In genomic region chr7:116526897-116527296, GRCh38 we compare ENCODE assay signal across 8 cellular contexts. TPM values are rescaled to one million over a fixed set of nuclear protein-coding genes. Genes with fewer than 3 reads are reported as not detected.
DNase-seq lines count a peak whose midpoint lies in the region; ATAC-seq and TF ChIP-seq lines count a peak whose summit lies in the region.

No MANE protein-coding gene starts in this region.

- DNase-seq in activated naive CD4-positive, alpha-beta T cell treated with anti-CD3 and anti-CD28 coated beads, Interleukin-2, amount 50 U/mL, for 72 hours (ENCODE audit: low spot score in 2 of 2) = no peak
- DNase-seq in lung microvascular endothelial cell (ENCODE audit: low read depth in 2 of 2) = peak; percentile 32 to 46
- no peak for DNase-seq in upper lobe of right lung
- DNase-seq in NK-92 treated with Interleukin-12 subunit alpha and Interleukin-12 subunit beta, amount 100 ng/mL, for 24 hours (lab: John Stamatoyannopoulos, UW) = no peak

- no peaks in the 10 kb centered on the region for H3K9me3 Mint-ChIP-seq in activated naive CD4-positive, alpha-beta T cell treated with anti-CD3 and anti-CD28 coated beads, Interleukin-2, amount 50 U/mL, for 24 hours
- no peaks in the 10 kb centered on the region for H3K9me3 Mint-ChIP-seq in activated naive CD4-positive, alpha-beta T cell treated with anti-CD3 and anti-CD28 coated beads, Interleukin-2, amount 50 U/mL, for 72 hours
- peaks cover 0 to 5% (median 0%) of the 10 kb centered on the region in 5 experiments for H3K9me3 Mint-ChIP-seq in brain

- intact Hi-C loops in upper lobe of right lung (cut with DNase I) = loop anchor here (10.0 kb wide), 2 partner anchors 48 to 262 kb away; no protein-coding TSS in a partner anchor

- no peaks in the 10 kb centered on the region for H3K27me3 ChIP-seq in upper lobe of right lung

- peaks cover 54% of the 10 kb centered on the region for H3K27me3 Mint-ChIP-seq in activated naive CD4-positive, alpha-beta T cell treated with anti-CD3 and anti-CD28 coated beads, Interleukin-2, amount 50 U/mL, for 24 hours
- peaks cover 82% of the 10 kb centered on the region for H3K27me3 Mint-ChIP-seq in brain

- peak overlapping the region; percentile 90 for H3K27ac ChIP-seq in upper lobe of right lung

- peaks cover 21% of the 10 kb centered on the region for H3K4me1 Mint-ChIP-seq in activated naive CD4-positive, alpha-beta T cell treated with anti-CD3 and anti-CD28 coated beads, Interleukin-2, amount 50 U/mL, for 24 hours
- H3K4me1 Mint-ChIP-seq in brain = peaks cover 39% of the 10 kb centered on the region

- no peak overlapping the region for H3K27ac Mint-ChIP-seq in activated naive CD4-positive, alpha-beta T cell treated with anti-CD3 and anti-CD28 coated beads, Interleukin-2, amount 50 U/mL, for 24 hours
- no peak overlapping the region for H3K27ac Mint-ChIP-seq in activated naive CD4-positive, alpha-beta T cell treated with anti-CD3 and anti-CD28 coated beads, Interleukin-2, amount 50 U/mL, for 72 hours
- peak overlapping the region in 1 of 5 experiments; percentile 90 for H3K27ac Mint-ChIP-seq in brain

- TF ChIP-seq CTCF in brain (conservative IDR thresholded peaks at IDR 0.05) (no peak), upper lobe of right lung (IDR thresholded peaks at IDR 0.05) (no peak)

- H3K4me1 ChIP-seq in upper lobe of right lung = peaks cover 11% of the 10 kb centered on the region

- H3K36me3 ChIP-seq in upper lobe of right lung = no peaks in the 10 kb centered on the region

- no peaks in the 10 kb centered on the region for H3K36me3 Mint-ChIP-seq in activated naive CD4-positive, alpha-beta T cell treated with anti-CD3 and anti-CD28 coated beads, Interleukin-2, amount 50 U/mL, for 24 hours
- H3K36me3 Mint-ChIP-seq in activated naive CD4-positive, alpha-beta T cell treated with anti-CD3 and anti-CD28 coated beads, Interleukin-2, amount 50 U/mL, for 72 hours = peaks cover 0 to 10% of the 10 kb centered on the region in 2 donors
- no peaks in the 10 kb centered on the region for H3K36me3 Mint-ChIP-seq in brain

- no peaks in the 10 kb centered on the region for H3K9me3 ChIP-seq in upper lobe of right lung

- ATAC-seq in activated naive CD4-positive, alpha-beta T cell treated with anti-CD3 and anti-CD28 coated beads, Interleukin-2, amount 50 U/mL, for 72 hours = no peak
- ATAC-seq in upper lobe of right lung = no peak
- ATAC-seq in HG02970 (IDR thresholded peaks at IDR 0.05; ENCODE audit: low FRiP score, unreplicated experiment) = no peak
- no peak for ATAC-seq in HG02938 (IDR thresholded peaks at IDR 0.05; ENCODE audit: unreplicated experiment)

- H3K4me3 ChIP-seq in upper lobe of right lung = peak overlapping the region; percentile 68

- peak overlapping the region; percentile 83 for H3K4me3 Mint-ChIP-seq in activated naive CD4-positive, alpha-beta T cell treated with anti-CD3 and anti-CD28 coated beads, Interleukin-2, amount 50 U/mL, for 24 hours
- peak overlapping the region; percentile 82 to 90 (median 88) for H3K4me3 Mint-ChIP-seq in brain

RNA-seq across cellular contexts. Expression of gene CAV1, which starts 2.1 kb away (rescaled TPM):
- not detected for total RNA-seq in activated naive CD4-positive, alpha-beta T cell treated with anti-CD3 and anti-CD28 coated beads, Interleukin-2, amount 50 U/mL, for 72 hours
- 7.7 TPM for polyA plus RNA-seq in brain (ENCODE audit: insufficient read depth, low read depth, low replicate concordance)
- total RNA-seq in lung microvascular endothelial cell (585 and 1,079 TPM in 2 replicates), upper lobe of right lung (695 TPM)

RNA-seq across cellular contexts. Expression of gene CAV2, which starts 27.4 kb away (rescaled TPM):
- under 1 TPM in 1 of 2 donors, not detected in 1; 0.12 TPM for total RNA-seq in activated naive CD4-positive, alpha-beta T cell treated with anti-CD3 and anti-CD28 coated beads, Interleukin-2, amount 50 U/mL, for 72 hours
- polyA plus RNA-seq in brain (ENCODE audit: insufficient read depth, low read depth, low replicate concordance) = 3.8 TPM
- total RNA-seq in lung microvascular endothelial cell (141 and 150 TPM in 2 replicates), upper lobe of right lung (192 TPM)

Comparison
In these comparisons a context has a peak if more than half of its experiments do, and no peak if none do; other contexts are left out.
1. DNase-seq: peak in lung microvascular endothelial cell (2 of 2); none in activated naive CD4-positive, alpha-beta T cell treated with anti-CD3 and anti-CD28 coated beads, Interleukin-2, amount 50 U/mL, for 72 hours (0 of 2), upper lobe of right lung (single experiment) and NK-92 treated with Interleukin-12 subunit alpha and Interleukin-12 subunit beta, amount 100 ng/mL, for 24 hours (single experiment).
2. RNA of gene CAV1, which starts 2.1 kb away (total RNA-seq): 695 TPM in upper lobe of right lung (single experiment) and 585 to 1,079 TPM in lung microvascular endothelial cell; not detected in activated naive CD4-positive, alpha-beta T cell treated with anti-CD3 and anti-CD28 coated beads, Interleukin-2, amount 50 U/mL, for 72 hours; every median in the first group is over 100 times any median in the second.
3. RNA of gene CAV2, which starts 27.4 kb away (total RNA-seq): 192 TPM in upper lobe of right lung (single experiment) and 141 to 150 TPM in lung microvascular endothelial cell; 0.12 TPM in activated naive CD4-positive, alpha-beta T cell treated with anti-CD3 and anti-CD28 coated beads, Interleukin-2, amount 50 U/mL, for 72 hours; every median in the first group is over 100 times any median in the second.